23 cellular contexts compared by ENCODE assay signal in the genomic region with DNA sequence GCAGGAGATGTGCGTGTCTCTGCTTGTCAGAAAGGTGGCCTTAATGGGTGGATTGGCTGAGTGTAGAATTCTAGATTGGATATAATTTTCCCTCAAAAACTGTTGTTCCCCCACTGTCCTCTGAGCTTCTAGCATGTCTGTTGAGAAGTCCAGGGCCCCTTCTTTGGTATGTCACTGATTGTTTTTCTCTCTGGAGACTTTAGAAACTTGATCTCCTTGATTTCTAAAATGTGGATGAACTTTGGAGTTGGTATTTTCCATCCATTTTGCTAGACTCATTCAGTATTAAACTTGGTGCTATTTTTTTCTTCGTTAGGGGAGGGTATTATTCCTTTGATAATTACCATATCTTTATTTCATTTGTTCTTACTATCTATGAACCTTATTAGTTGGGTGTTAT.
DNase-seq lines count a peak whose midpoint lies in the region; ATAC-seq and TF ChIP-seq lines count a peak whose summit lies in the region.
"Had no signal": no experiment of that assay in that cellular context is flagged by ENCODE, and none has a peak within 500 bp of the region (broad histone marks: within the 10 kb centered on the region; RNA-seq: fewer than 3 reads in every experiment).

No MANE protein-coding gene starts in this region.

- H3K27ac ChIP-seq in DOHH2 (ENCODE audit: low read depth, low read length), result no peak overlapping the region
- H3K27ac ChIP-seq: neural progenitor cell, tibial artery, WERI-Rb-1 had no signal

- intact Hi-C loops in activated T-helper 1 cell treated with anti-CD3 and anti-CD28 coated beads, Interleukin-12 subunit alpha, Interleukin-12 subunit beta, Interleukin-2, Interleukin-4 antibody, amounts not matched to agents 30 ng/mL and 10 ng/mL and 1 ng/mL, durations not matched to agents 14 hours and 24 hours and 36 hours (cut with micrococcal nuclease), result no loop called here
- intact Hi-C loops in head of caudate nucleus (cut with DNase I), result no loop called here

- H3K4me1 Mint-ChIP-seq in T-helper 1 cell treated with Interleukin-12 subunit alpha and Interleukin-12 subunit beta and Interleukin-4 antibody, amounts not matched to agents 30 μg/mL and 1 μg/mL, for 36 hours (ENCODE audit: low read depth), result peaks cover 46% of the 10 kb centered on the region
- peaks cover 60% of the 10 kb centered on the region for H3K4me1 Mint-ChIP-seq in activated T-helper 1 cell treated with anti-CD3 and anti-CD28 coated beads, Interleukin-12 subunit alpha, Interleukin-12 subunit beta, Interleukin-2, Interleukin-4 antibody, amounts not matched to agents 30 ng/mL and 10 ng/mL and 1 ng/mL, durations not matched to agents 14 hours and 24 hours and 36 hours (ENCODE audit: low read depth)
- peaks cover 49 to 98% (median 94%) of the 10 kb centered on the region in 4 donors for H3K4me1 Mint-ChIP-seq in naive thymus-derived CD8-positive, alpha-beta T cell

- H3K4me3 Mint-ChIP-seq in T-helper 1 cell treated with Interleukin-12 subunit alpha and Interleukin-12 subunit beta and Interleukin-4 antibody, amounts not matched to agents 30 μg/mL and 1 μg/mL, for 36 hours, result peak overlapping the region; percentile 1
- H3K4me3 Mint-ChIP-seq in activated T-helper 1 cell treated with anti-CD3 and anti-CD28 coated beads, Interleukin-12 subunit alpha, Interleukin-12 subunit beta, Interleukin-2, Interleukin-4 antibody, amounts not matched to agents 30 ng/mL and 10 ng/mL and 1 ng/mL, durations not matched to agents 14 hours and 24 hours and 36 hours, result peak overlapping the region; percentile 31
- peak overlapping the region in 8 of 10 donors; percentile 0 to 62 (median 42) for H3K4me3 Mint-ChIP-seq in naive thymus-derived CD8-positive, alpha-beta T cell
- H3K4me3 Mint-ChIP-seq: endodermal cell, neural progenitor cell had no signal

- H3K27me3 Mint-ChIP-seq in T-helper 1 cell treated with Interleukin-12 subunit alpha and Interleukin-12 subunit beta and Interleukin-4 antibody, amounts not matched to agents 30 μg/mL and 1 μg/mL, for 36 hours (ENCODE audit: low read depth), result no peaks in the 10 kb centered on the region
- H3K27me3 Mint-ChIP-seq in activated T-helper 1 cell treated with anti-CD3 and anti-CD28 coated beads, Interleukin-12 subunit alpha, Interleukin-12 subunit beta, Interleukin-2, Interleukin-4 antibody, amounts not matched to agents 30 ng/mL and 10 ng/mL and 1 ng/mL, durations not matched to agents 14 hours and 24 hours and 36 hours (ENCODE audit: insufficient read depth), result no peaks in the 10 kb centered on the region
- no peaks in the 10 kb centered on the region for H3K27me3 Mint-ChIP-seq in naive thymus-derived CD8-positive, alpha-beta T cell

- no peaks in the 10 kb centered on the region for H3K9me3 Mint-ChIP-seq in T-helper 1 cell treated with Interleukin-12 subunit alpha and Interleukin-12 subunit beta and Interleukin-4 antibody, amounts not matched to agents 30 μg/mL and 1 μg/mL, for 36 hours
- H3K9me3 Mint-ChIP-seq in activated T-helper 1 cell treated with anti-CD3 and anti-CD28 coated beads, Interleukin-12 subunit alpha, Interleukin-12 subunit beta, Interleukin-2, Interleukin-4 antibody, amounts not matched to agents 30 ng/mL and 10 ng/mL and 1 ng/mL, durations not matched to agents 14 hours and 24 hours and 36 hours, result no peaks in the 10 kb centered on the region
- no peaks in the 10 kb centered on the region for H3K9me3 Mint-ChIP-seq in naive thymus-derived CD8-positive, alpha-beta T cell
- H3K9me3 Mint-ChIP-seq: endodermal cell, neural progenitor cell had no signal

- H4K20me1 ChIP-seq in DOHH2 (ENCODE audit: control insufficient read depth, insufficient read depth, low read depth, low read length), result peaks cover 63% of the 10 kb centered on the region

- peaks cover 29% of the 10 kb centered on the region for H3K36me3 ChIP-seq in DOHH2 (ENCODE audit: control insufficient read depth, low read length)
- H3K36me3 ChIP-seq: BE2C, HAP-1, neural progenitor cell, tibial artery, WERI-Rb-1 had no signal

- no peak for ATAC-seq in naive thymus-derived CD8-positive, alpha-beta T cell
- ATAC-seq: K562, Right ventricle myocardium inferior had no signal

- H3K9me3 ChIP-seq in DOHH2 (ENCODE audit: control insufficient read depth, insufficient read depth, low read length), result no peaks in the 10 kb centered on the region
- H3K9me3 ChIP-seq: BE2C, HAP-1, tibial artery had no signal

- peaks cover 100% of the 10 kb centered on the region for H3K79me2 ChIP-seq in DOHH2 (ENCODE audit: control insufficient read depth, low read length)

- H3K9me2 ChIP-seq in DOHH2 (replicated peaks; ENCODE audit: control insufficient read depth, low read length), result no peaks in the 10 kb centered on the region

- POLR2A ChIA-PET in naive thymus-derived CD8-positive, alpha-beta T cell (lab: Charles Lee), result no interaction called here

- peaks cover 1% of the 10 kb centered on the region for H3K36me3 Mint-ChIP-seq in T-helper 1 cell treated with Interleukin-12 subunit alpha and Interleukin-12 subunit beta and Interleukin-4 antibody, amounts not matched to agents 30 μg/mL and 1 μg/mL, for 36 hours (ENCODE audit: low read depth)
- H3K36me3 Mint-ChIP-seq in activated T-helper 1 cell treated with anti-CD3 and anti-CD28 coated beads, Interleukin-12 subunit alpha, Interleukin-12 subunit beta, Interleukin-2, Interleukin-4 antibody, amounts not matched to agents 30 ng/mL and 10 ng/mL and 1 ng/mL, durations not matched to agents 14 hours and 24 hours and 36 hours (ENCODE audit: low read depth), result peaks cover 4% of the 10 kb centered on the region
- peaks cover 0 to 6% (median 0%) of the 10 kb centered on the region in 3 donors for H3K36me3 Mint-ChIP-seq in naive thymus-derived CD8-positive, alpha-beta T cell

- H3K4me1 ChIP-seq in DOHH2 (ENCODE audit: control insufficient read depth, low read length), result peaks cover 89% of the 10 kb centered on the region

- peak overlapping the region; percentile 39 for H3K4me2 ChIP-seq in DOHH2 (ENCODE audit: low read length)
- H3K4me2 ChIP-seq: neural progenitor cell had no signal

- H3K4me3 ChIP-seq in DOHH2 (ENCODE audit: low read length), result no peak overlapping the region
- H3K4me3 ChIP-seq: HAP-1, K562, neural progenitor cell, tibial artery had no signal

- DNase-seq in T-helper 1 cell, result no peak
- no peak for DNase-seq in activated T-helper 1 cell treated with anti-CD3 and anti-CD28 coated beads, Interleukin-12 subunit alpha, Interleukin-12 subunit beta, Interleukin-2, Interleukin-4 antibody, amounts not matched to agents 30 ng/mL and 10 ng/mL and 1 ng/mL, durations not matched to agents 14 hours and 24 hours and 36 hours (ENCODE audit: low spot score)
- DNase-seq in naive thymus-derived CD8-positive, alpha-beta T cell, result no peak
- no peak for DNase-seq in pons (ENCODE audit: low spot score)
- no peak for DNase-seq in head of caudate nucleus
- DNase-seq in HuH-7.5 (ENCODE audit: low spot score), result no peak
- DNase-seq: 8988T; activated effector memory CD4-positive, alpha-beta T cell treated with anti-CD3 and anti-CD28 coated beads, Interleukin-2, amount 50 U/mL, for 16 hours; BE2C; DMS79; endodermal cell; hippocampal formation; mesendoderm; NCI-H1048; NCI-H524; tibial artery; WERI-Rb-1 had no signal

- TF ChIP-seq CTCF in DOHH2 (IDR thresholded peaks at IDR 0.05; ENCODE audit: low read depth, low read length, poor library complexity, severe bottlenecking), result no peak

- H3K27ac Mint-ChIP-seq in T-helper 1 cell treated with Interleukin-12 subunit alpha and Interleukin-12 subunit beta and Interleukin-4 antibody, amounts not matched to agents 30 μg/mL and 1 μg/mL, for 36 hours, result peak overlapping the region; percentile 61
- H3K27ac Mint-ChIP-seq in activated T-helper 1 cell treated with anti-CD3 and anti-CD28 coated beads, Interleukin-12 subunit alpha, Interleukin-12 subunit beta, Interleukin-2, Interleukin-4 antibody, amounts not matched to agents 30 ng/mL and 10 ng/mL and 1 ng/mL, durations not matched to agents 14 hours and 24 hours and 36 hours, result peak overlapping the region; percentile 59
- H3K27ac Mint-ChIP-seq in naive thymus-derived CD8-positive, alpha-beta T cell, result peak overlapping the region in 7 of 10 donors; percentile 2 to 86 (median 32)
- H3K27ac Mint-ChIP-seq: neural progenitor cell had no signal

- H3K27me3 ChIP-seq in DOHH2 (ENCODE audit: control insufficient read depth, low read length), result no peaks in the 10 kb centered on the region
- H3K27me3 ChIP-seq: BE2C, neural progenitor cell, tibial artery had no signal

- peaks cover 25% of the 10 kb centered on the region for H3F3A ChIP-seq in DOHH2 (ENCODE audit: control insufficient read depth, insufficient read depth)
